In genomic region chr4:74175379-74175778, GRCh38 we compare ENCODE assay signal across 4 cellular contexts.
TF ChIP-seq lines count a peak whose summit lies in the region.

No MANE protein-coding gene starts in this region.

TF ChIP-seq in HepG2, 621 proteins besides CTCF, POLR2A, EP300 and RAD21:
- TF ChIP-seq MAFF (IDR thresholded peaks at IDR 0.05; ENCODE audit: low read depth, low read length) (peak; percentile 57), HNF4A (CRISPR knock-in tag; IDR thresholded peaks at IDR 0.05) (no peak), MAFK (conservative IDR thresholded peaks at IDR 0.05 in 1 of 2, IDR thresholded peaks at IDR 0.05 in 1 of 2; ENCODE audit: low read length in 2 of 2) (peak; percentile 42 to 56; a peak in 3 of 4 replicates)

TF ChIP-seq in A549, 52 proteins besides CTCF, POLR2A, EP300 and RAD21:
- TF ChIP-seq BCL3 (IDR thresholded peaks at IDR 0.05) (no peak), HES2 (IDR thresholded peaks at IDR 0.05) (no peak), HOXB13 (CRISPR knock-in tag; IDR thresholded peaks at IDR 0.05; ENCODE audit: low read depth) (no peak), MAFK (IDR thresholded peaks at IDR 0.05; ENCODE audit: partially characterized antibody) (peak; percentile 61)

TF ChIP-seq in IMR-90, 13 proteins besides CTCF, POLR2A, EP300 and RAD21:
- TF ChIP-seq MAFK (IDR thresholded peaks at IDR 0.05; ENCODE audit: low read depth, low read length) (peak; percentile 40; the same call in 1 of the 2 replicates), CHD1 (IDR thresholded peaks at IDR 0.05; ENCODE audit: low read depth, low read length) (no peak)

TF ChIP-seq in K562, 482 proteins besides CTCF, POLR2A, EP300 and RAD21:
- TF ChIP-seq C11orf30 (IDR thresholded peaks at IDR 0.05; ENCODE audit: low read depth), result peak; percentile 10; the same call in 1 of the 2 replicates
- TF ChIP-seq ZNF316 (IDR thresholded peaks at IDR 0.05), result peak; percentile 59
- no peak for TF ChIP-seq KLF6 (CRISPR knock-in tag; IDR thresholded peaks at IDR 0.05; ENCODE audit: borderline replicate concordance)
